In the genomic region with DNA sequence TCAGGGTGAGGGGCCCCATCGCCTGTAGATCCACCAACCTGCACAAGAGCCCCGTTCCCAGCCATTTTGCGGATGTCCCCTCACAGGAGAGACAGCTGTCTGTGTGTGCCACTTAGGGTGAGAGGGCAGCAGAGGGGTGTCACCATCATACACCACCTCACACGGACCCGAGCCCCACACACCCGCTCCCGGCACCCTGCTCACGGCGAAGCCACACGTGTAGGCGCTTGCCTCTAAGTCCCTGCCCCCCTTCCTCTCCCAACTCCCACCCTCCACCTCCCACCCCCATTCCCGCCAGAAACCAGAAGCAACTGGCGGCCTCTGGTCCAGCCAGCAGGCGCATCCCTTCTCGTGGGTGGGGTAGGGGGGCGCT, we compare ENCODE assay signal across 20 cellular contexts. TPM values are rescaled to one million over a fixed set of nuclear protein-coding genes. Genes with fewer than 3 reads are reported as not detected.
DNase-seq lines count a peak whose midpoint lies in the region; ATAC-seq, FAIRE-seq and TF ChIP-seq lines count a peak whose summit lies in the region.
"Had no signal": no experiment of that assay in that cellular context is flagged by ENCODE, and none has a peak within 500 bp of the region (broad histone marks: within the 10 kb centered on the region; RNA-seq: fewer than 3 reads in every experiment).

No MANE protein-coding gene starts in this region.

- FAIRE-seq in astrocyte (lab: Jason Lieb, UNC): no peak

- H3K27ac Mint-ChIP-seq in astrocyte (ENCODE audit: unreplicated experiment) (no peak overlapping the region), neural progenitor cell (no peak overlapping the region)
- H3K27ac Mint-ChIP-seq: activated naive CD8-positive, alpha-beta T cell; natural killer cell had no signal

- peak; percentile 30 to 57 for DNase-seq in NCI-H524 (lab: John Stamatoyannopoulos, UW)
- DNase-seq in NCI-H524 treated with DMSO at 0.1 percent for 48 hours (lab: John Stamatoyannopoulos, UW): no peak
- DNase-seq in astrocyte (ENCODE audit: low read depth): no peak
- DNase-seq in neural progenitor cell (ENCODE audit: low spot score): peak; percentile 38
- no peak for DNase-seq in GM20000 (ENCODE audit: low spot score)
- no peak for DNase-seq in GM03348 (ENCODE audit: low spot score)
- DNase-seq: cerebellar nuclear complex, erythroblast, heart right ventricle, natural killer cell, NCI-H187 treated with DMSO at 0.1 percent for 48 hours, sigmoid colon had no signal

- H3K79me2 ChIP-seq in astrocyte (ENCODE audit: insufficient read depth, low read length): peaks cover 8% of the 10 kb centered on the region
- H3K79me2 ChIP-seq in neural progenitor cell (ENCODE audit: low read depth): peaks cover 6% of the 10 kb centered on the region

- peak overlapping the region; percentile 33 for H3K9ac ChIP-seq in HUES48 (ENCODE audit: low read depth, low read length)
- no peak overlapping the region for H3K9ac ChIP-seq in astrocyte (ENCODE audit: low read length)
- no peak overlapping the region for H3K9ac ChIP-seq in neural progenitor cell

- ATAC-seq in HG03139 (IDR thresholded peaks at IDR 0.05; ENCODE audit: unreplicated experiment): no peak
- ATAC-seq: heart right ventricle, natural killer cell had no signal

- H3K36me3 ChIP-seq in HUES48 (ENCODE audit: control insufficient read depth, insufficient read depth, low read length): no peaks in the 10 kb centered on the region
- no peaks in the 10 kb centered on the region for H3K36me3 ChIP-seq in astrocyte (ENCODE audit: insufficient read depth, low read length)
- no peaks in the 10 kb centered on the region for H3K36me3 ChIP-seq in neural progenitor cell
- H3K36me3 ChIP-seq: heart right ventricle, sigmoid colon had no signal

- H3K27me3 Mint-ChIP-seq in astrocyte (ENCODE audit: low read depth, unreplicated experiment): peaks cover 23% of the 10 kb centered on the region
- peaks cover 21% of the 10 kb centered on the region for H3K27me3 Mint-ChIP-seq in neural progenitor cell (ENCODE audit: insufficient read depth, low read depth)

- H3K4me1 ChIP-seq in HUES48 (ENCODE audit: control insufficient read depth, insufficient read depth, low read length): peaks cover 21% of the 10 kb centered on the region
- H3K4me1 ChIP-seq in astrocyte (ENCODE audit: insufficient read depth, low read length): peaks cover 12% of the 10 kb centered on the region
- H3K4me1 ChIP-seq in neural progenitor cell: peaks cover 11% of the 10 kb centered on the region

- H3K4me2 ChIP-seq in astrocyte (ENCODE audit: low read length) (no peak overlapping the region), neural progenitor cell (peak overlapping the region; percentile 100)

- H3K9me3 ChIP-seq in HUES48 (ENCODE audit: control insufficient read depth, insufficient read depth, low read length) (no peaks in the 10 kb centered on the region), astrocyte (ENCODE audit: insufficient read depth, low read depth, low read length) (no peaks in the 10 kb centered on the region), neural progenitor cell (ENCODE audit: low read depth) (no peaks in the 10 kb centered on the region)
- H3K9me3 ChIP-seq: heart right ventricle, sigmoid colon had no signal

- no peaks in the 10 kb centered on the region for H3K36me3 Mint-ChIP-seq in astrocyte (ENCODE audit: low read depth, unreplicated experiment)
- no peaks in the 10 kb centered on the region for H3K36me3 Mint-ChIP-seq in neural progenitor cell
- H3K36me3 Mint-ChIP-seq: activated naive CD8-positive, alpha-beta T cell; natural killer cell had no signal

- H3K4me3 Mint-ChIP-seq in astrocyte (ENCODE audit: unreplicated experiment) (peak overlapping the region; percentile 12), neural progenitor cell (peak overlapping the region; percentile 79)
- H3K4me3 Mint-ChIP-seq: activated naive CD8-positive, alpha-beta T cell; natural killer cell had no signal

- H3F3A ChIP-seq in neural progenitor cell (ENCODE audit: low read depth): peaks cover 39% of the 10 kb centered on the region

- TF ChIP-seq CTCF in astrocyte (IDR thresholded peaks at IDR 0.05; ENCODE audit: insufficient read depth, low read depth, low read length): no peak
- TF ChIP-seq CTCF in neural progenitor cell (IDR thresholded peaks at IDR 0.05): no peak
- TF ChIP-seq CTCF in GM20000 (IDR thresholded peaks at IDR 0.05; ENCODE audit: extremely low read depth, missing control alignments): no peak

- no peak overlapping the region for H2AFZ ChIP-seq in astrocyte (ENCODE audit: low read depth, low read length)
- H2AFZ ChIP-seq in neural progenitor cell (replicated peaks): no peak overlapping the region

- H3K4me1 Mint-ChIP-seq in astrocyte (ENCODE audit: low read depth, unreplicated experiment): peaks cover 7% of the 10 kb centered on the region
- H3K4me1 Mint-ChIP-seq in neural progenitor cell: peaks cover 30% of the 10 kb centered on the region

- H4K20me1 ChIP-seq in astrocyte (ENCODE audit: insufficient read depth, low read length) (peaks cover 9% of the 10 kb centered on the region), neural progenitor cell (ENCODE audit: low read depth) (peaks cover 19% of the 10 kb centered on the region)

- H3K27ac ChIP-seq in HUES48 (ENCODE audit: low read depth, low read length) (peak overlapping the region; percentile 82), astrocyte (ENCODE audit: low read depth, low read length) (no peak overlapping the region), neural progenitor cell (no peak overlapping the region)
- H3K27ac ChIP-seq: heart right ventricle, HL-60, sigmoid colon, VCaP had no signal

- H3K9me3 Mint-ChIP-seq in astrocyte (ENCODE audit: unreplicated experiment): no peaks in the 10 kb centered on the region
- peaks cover 2% of the 10 kb centered on the region for H3K9me3 Mint-ChIP-seq in neural progenitor cell
- H3K9me3 Mint-ChIP-seq: natural killer cell had no signal

- H3K4me3 ChIP-seq in HUES48 (ENCODE audit: low read depth, low read length) (peak overlapping the region; percentile 47), astrocyte (ENCODE audit: insufficient read depth, low read depth, low read length) (no peak overlapping the region), neural progenitor cell (peak overlapping the region; percentile 78)
- H3K4me3 ChIP-seq: sigmoid colon had no signal

- H3K27me3 ChIP-seq in HUES48 (ENCODE audit: control insufficient read depth, insufficient read depth, low read length) (peaks cover 25% of the 10 kb centered on the region), astrocyte (ENCODE audit: insufficient read depth, low read length) (peaks cover 3% of the 10 kb centered on the region), neural progenitor cell (peaks cover 57% of the 10 kb centered on the region)

RNA-seq across cellular contexts. Expression of a gene that starts 4.0 kb away (rescaled TPM):
- total RNA-seq in astrocyte (4.0 and 4.5 TPM in 2 replicates), neural progenitor cell (ENCODE audit: low replicate concordance) (3.4 and 6.5 TPM in 2 replicates)
- total RNA-seq: lower leg skin, natural killer cell, sigmoid colon had no signal

RNA-seq across cellular contexts. Expression of a gene that starts 28.2 kb away (rescaled TPM):
- total RNA-seq in astrocyte (13.4 and 18.0 TPM in 2 replicates), neural progenitor cell (ENCODE audit: low replicate concordance) (2.0 and 4.2 TPM in 2 replicates)
- total RNA-seq: LHCN-M2, SK-MEL-5 had no signal

RNA-seq across cellular contexts. Expression of a gene that starts 36.4 kb away (rescaled TPM):
- 119 and 171 TPM in 2 replicates for total RNA-seq in astrocyte
- total RNA-seq in neural progenitor cell (ENCODE audit: low replicate concordance): 71.0 and 177 TPM in 2 replicates
- total RNA-seq: SK-MEL-5 had no signal

Comparison
In these comparisons a context has a peak if more than half of its experiments do, and no peak if none do; other contexts are left out.
1. DNase-seq: peak in NCI-H524 (2 of 2) and neural progenitor cell (single experiment); none in NCI-H524 treated with DMSO at 0.1 percent for 48 hours (single experiment), astrocyte (single experiment), GM20000 (single experiment) and GM03348 (single experiment).